25 cellular contexts compared by ENCODE assay signal in genomic region chr22:32625985-32626384, GRCh38.
A peak's percentile ranks its signal among the peaks of the same experiment; 100 is the strongest.
DNase-seq lines count a peak whose midpoint lies in the region; ATAC-seq and TF ChIP-seq lines count a peak whose summit lies in the region.
"Had no signal": no experiment of that assay in that cellular context is flagged by ENCODE, and none has a peak within 500 bp of the region (broad histone marks: within the 10 kb centered on the region; RNA-seq: fewer than 3 reads in every experiment).

No MANE protein-coding gene starts in this region.

- H3K9me3 Mint-ChIP-seq in MCF 10A (ENCODE audit: unreplicated experiment): no peaks in the 10 kb centered on the region
- H3K9me3 Mint-ChIP-seq: activated naive CD4-positive, alpha-beta T cell treated with anti-CD3 and anti-CD28 coated beads, Interleukin-2, amount 50 U/mL, for 24 hours; IgD-negative memory B cell; immature natural killer cell; naive B cell had no signal

- no peak overlapping the region for H3K27ac Mint-ChIP-seq in MCF 10A (ENCODE audit: low read depth, unreplicated experiment)
- H3K27ac Mint-ChIP-seq: activated CD4-positive, alpha-beta T cell treated with anti-CD3 and anti-CD28 coated beads for 36 hours; activated naive CD4-positive, alpha-beta T cell treated with anti-CD3 and anti-CD28 coated beads, Interleukin-2, amount 50 U/mL, for 24 hours; B cell; IgD-negative memory B cell; immature natural killer cell; naive B cell had no signal

- DNase-seq in breast epithelium (ENCODE audit: low spot score in 2 of 2) (no peak), MCF 10A (ENCODE audit: unreplicated experiment) (no peak), right cardiac atrium (peak in 2 of 3 donors; percentile 60 to 81), posterior vena cava (ENCODE audit: low spot score) (peak; percentile 73), uterus (no peak), HEK293T (ENCODE audit: extremely low spot score) (no peak), DMS114 treated with DMSO at 0.1 percent for 48 hours (lab: John Stamatoyannopoulos, UW; ENCODE audit: unreplicated experiment) (no peak)
- DNase-seq: activated CD4-positive, alpha-beta T cell treated with anti-CD3 and anti-CD28 coated beads for 36 hours; cerebellar nuclear complex; erythroblast; head of caudate nucleus; immature natural killer cell; MG63; naive B cell; NCI-H1694 treated with DMSO at 0.1 percent for 48 hours; stimulated activated naive CD4-positive, alpha-beta T cell treated with Interleukin-2 at 50 U/mL for 16 hours had no signal

- H3K27me3 ChIP-seq in breast epithelium (no peaks in the 10 kb centered on the region), right cardiac atrium (ENCODE audit: control insufficient read depth, insufficient read depth) (no peaks in the 10 kb centered on the region), uterus (no peaks in the 10 kb centered on the region)
- H3K27me3 ChIP-seq: ascending aorta, MG63 had no signal

- 56% methylated on average over 2 of the region's 2 CpGs for WGBS in right cardiac atrium

- no peak for TF ChIP-seq POLR2A in breast epithelium (IDR thresholded peaks at IDR 0.05)
- TF ChIP-seq POLR2A in uterus (IDR thresholded peaks at IDR 0.05): no peak

- H3K4me3 ChIP-seq in breast epithelium (no peak overlapping the region), right cardiac atrium (ENCODE audit: low read length) (no peak overlapping the region), uterus (no peak overlapping the region)
- H3K4me3 ChIP-seq: ascending aorta, HAP-1, MG63, skin epidermis had no signal

- H3K27ac ChIP-seq in breast epithelium (peak overlapping the region; percentile 45 to 95), right cardiac atrium (ENCODE audit: low read length) (peak overlapping the region; percentile 80), uterus (peak overlapping the region; percentile 85 to 97)
- H3K27ac ChIP-seq: 22Rv1, HL-60 had no signal

- ATAC-seq in right cardiac atrium: peak; percentile 57 to 68
- ATAC-seq in GM21381 (IDR thresholded peaks at IDR 0.05; ENCODE audit: unreplicated experiment): no peak
- ATAC-seq: activated CD4-positive, alpha-beta T cell treated with anti-CD3 and anti-CD28 coated beads for 36 hours had no signal

- no TSS peak for BruUV-seq in MCF 10A (replicated peaks; lab: Mats Ljungman, UMichigan)

- no peaks in the 10 kb centered on the region for H3K27me3 Mint-ChIP-seq in MCF 10A (ENCODE audit: insufficient read depth, unreplicated experiment)

- H3K36me3 ChIP-seq in breast epithelium (no peaks in the 10 kb centered on the region), uterus (no peaks in the 10 kb centered on the region)
- H3K36me3 ChIP-seq: ascending aorta, HAP-1, MG63 had no signal

- no peaks in the 10 kb centered on the region for H3K9me3 ChIP-seq in breast epithelium
- H3K9me3 ChIP-seq in right cardiac atrium (ENCODE audit: control insufficient read depth, low read length): no peaks in the 10 kb centered on the region
- no peaks in the 10 kb centered on the region for H3K9me3 ChIP-seq in uterus
- H3K9me3 ChIP-seq: ascending aorta, HAP-1, MG63 had no signal

- POLR2A ChIA-PET in MCF 10A (lab: Yijun Ruan, JAX): interaction anchor here (0.7 to 0.9 kb wide), 2 partner anchors 42 to 67 kb away, joined by 3 read pairs; no protein-coding TSS in a partner anchor
- POLR2A ChIA-PET in HEK293T (lab: Yijun Ruan, JAX): no interaction called here

- no peak overlapping the region for H3K4me3 Mint-ChIP-seq in MCF 10A (ENCODE audit: unreplicated experiment)
- H3K4me3 Mint-ChIP-seq: activated CD4-positive, alpha-beta T cell treated with anti-CD3 and anti-CD28 coated beads for 36 hours; activated naive CD4-positive, alpha-beta T cell treated with anti-CD3 and anti-CD28 coated beads, Interleukin-2, amount 50 U/mL, for 24 hours; B cell; IgD-negative memory B cell; immature natural killer cell; naive B cell had no signal

- CTCF ChIA-PET in MCF 10A (lab: Yijun Ruan, JAX): interaction anchor here (1.2 kb wide), 1 partner anchor 171 kb away, joined by 5 read pairs; no protein-coding TSS in a partner anchor
- CTCF ChIA-PET in HEK293T (lab: Yijun Ruan, JAX): interaction anchor here (1.0 kb wide), 1 partner anchor 171 kb away, joined by 3 read pairs; no protein-coding TSS in a partner anchor

- no peaks in the 10 kb centered on the region for H3K36me3 Mint-ChIP-seq in MCF 10A (ENCODE audit: insufficient read depth, unreplicated experiment)
- H3K36me3 Mint-ChIP-seq: activated naive CD4-positive, alpha-beta T cell treated with anti-CD3 and anti-CD28 coated beads, Interleukin-2, amount 50 U/mL, for 24 hours; IgD-negative memory B cell; immature natural killer cell; naive B cell had no signal

- H3K4me1 ChIP-seq in breast epithelium (peaks cover 7 to 25% of the 10 kb centered on the region in 2 donors), right cardiac atrium (ENCODE audit: control insufficient read depth, insufficient read depth, low read length) (peaks cover 50% of the 10 kb centered on the region), uterus (peaks cover 4 to 28% of the 10 kb centered on the region in 2 donors)
- H3K4me1 ChIP-seq: HAP-1 had no signal

- intact Hi-C loops in breast epithelium (cut with DNase I; ENCODE audit: low total_unique reads) (no loop called here), MCF 10A (cut with micrococcal nuclease) (no loop called here), right cardiac atrium (cut with DNase I) (loop anchor here in 1 of 4 donors (10.0 kb wide), 1 partner anchor 91 kb away; no protein-coding TSS in a partner anchor), posterior vena cava (cut with DNase I) (no loop called here), uterus (cut with DNase I; ENCODE audit: low total_unique reads) (no loop called here)

- peaks cover 19% of the 10 kb centered on the region for H3K4me1 Mint-ChIP-seq in MCF 10A (ENCODE audit: insufficient read depth, unreplicated experiment)
- H3K4me1 Mint-ChIP-seq: B cell, IgD-negative memory B cell, immature natural killer cell had no signal

- TF ChIP-seq CTCF in breast epithelium (IDR thresholded peaks at IDR 0.05): no peak
- TF ChIP-seq CTCF in MCF 10A (IDR thresholded peaks at IDR 0.05; ENCODE audit: unreplicated experiment): no peak
- no peak for TF ChIP-seq CTCF in uterus (IDR thresholded peaks at IDR 0.05)

TF ChIP-seq in HEK293T, 16 proteins besides CTCF, POLR2A, EP300 and RAD21:
- no peak for TF ChIP-seq LEF1 (IDR thresholded peaks at IDR 0.05; ENCODE audit: borderline replicate concordance)
- TF ChIP-seq CTBP1 (IDR thresholded peaks at IDR 0.05; ENCODE audit: borderline replicate concordance): no peak
- no peak for TF ChIP-seq NFRKB (IDR thresholded peaks at IDR 0.05)
- no peak for TF ChIP-seq PKNOX1 (IDR thresholded peaks at IDR 0.05)
- TF ChIP-seq TARDBP (IDR thresholded peaks at IDR 0.05): no peak
- TF ChIP-seq HDGF (IDR thresholded peaks at IDR 0.05; ENCODE audit: borderline replicate concordance): no peak
- TF ChIP-seq SUZ12 (IDR thresholded peaks at IDR 0.05): no peak
- TF ChIP-seq L3MBTL2 (conservative IDR thresholded peaks at IDR 0.05): no peak
- TF ChIP-seq FOXA1 (IDR thresholded peaks at IDR 0.05): no peak
- no peak for TF ChIP-seq FOXK2 (IDR thresholded peaks at IDR 0.05)
- no peak for TF ChIP-seq ELF4 (IDR thresholded peaks at IDR 0.05)
- TF ChIP-seq BHLHE40 (IDR thresholded peaks at IDR 0.05; ENCODE audit: borderline replicate concordance): no peak
- no peak for TF ChIP-seq ZNF384 (IDR thresholded peaks at IDR 0.05)
- TF ChIP-seq SP1 (IDR thresholded peaks at IDR 0.05): no peak
- TF ChIP-seq ARNT (IDR thresholded peaks at IDR 0.05): no peak

Comparison
In these comparisons a context has a peak if more than half of its experiments do, and no peak if none do; other contexts are left out.
1. DNase-seq: peak in right cardiac atrium (2 of 3) and posterior vena cava (single experiment); none in breast epithelium (0 of 2), MCF 10A (single experiment), uterus (0 of 2), HEK293T (single experiment) and DMS114 treated with DMSO at 0.1 percent for 48 hours (single experiment).
2. Peak in every context shown above with its lines, with median percentiles within 50 percentile points of each other: H3K27ac ChIP-seq.